12 cellular contexts compared by ENCODE assay signal in genomic region chr18:902179-902718, GRCh38. TPM values are rescaled to one million over a fixed set of nuclear protein-coding genes. Genes with fewer than 3 reads are reported as not detected.
DNase-seq lines count a peak whose midpoint lies in the region; ATAC-seq and TF ChIP-seq lines count a peak whose summit lies in the region.
"Had no signal": no experiment of that assay in that cellular context is flagged by ENCODE, and none has a peak within 500 bp of the region (broad histone marks: within the 10 kb centered on the region; RNA-seq: fewer than 3 reads in every experiment).

No MANE protein-coding gene starts in this region.

- DNase-seq in MCF 10A (ENCODE audit: unreplicated experiment) (no peak), mammary epithelial cell (no peak), NCI-H345 treated with DMSO at 0.1 percent for 48 hours (lab: John Stamatoyannopoulos, UW; ENCODE audit: unreplicated experiment) (peak; percentile 40), cardiac fibroblast (ENCODE audit: low read depth in 2 of 2) (peak; percentile 47 to 54), type B pancreatic cell (ENCODE audit: extremely low spot score, unreplicated experiment) (no peak), MV-4-11 (lab: John Stamatoyannopoulos, UW) (no peak)
- DNase-seq: activated T-cell treated with anti-CD3 and anti-CD28 coated beads, Interleukin-2, amount 50 U/mL, for 1 hour; T-helper 1 cell had no signal

- H2AFZ ChIP-seq in mammary epithelial cell (ENCODE audit: low read depth, low read length) = no peak overlapping the region

- WGBS in mammary epithelial cell (ENCODE audit: low coverage, missing lambda C conversion rate) = 54% methylated on average over 13 of the region's 13 CpGs

- H3K27me3 ChIP-seq in mammary epithelial cell (ENCODE audit: insufficient read depth, low read length) = peaks cover 37% of the 10 kb centered on the region

- no peaks in the 10 kb centered on the region for H3K36me3 ChIP-seq in mammary epithelial cell (ENCODE audit: insufficient read depth, low read length)

- intact Hi-C loops in MCF 10A (cut with micrococcal nuclease) (loop anchor here (1.0 kb wide), 1 partner anchor 59 kb away; no protein-coding TSS in a partner anchor), mammary epithelial cell (cut with micrococcal nuclease) (loop anchor here (1.0 to 10.0 kb wide), 2 partner anchors 59 to 163 kb away; no protein-coding TSS in a partner anchor)

- no peak for ATAC-seq in GM19455 (IDR thresholded peaks at IDR 0.05; ENCODE audit: unreplicated experiment)
- no peak for ATAC-seq in GM21367 (IDR thresholded peaks at IDR 0.05; ENCODE audit: unreplicated experiment)
- ATAC-seq: right cardiac atrium; stimulated activated effector memory CD8-positive, alpha-beta T cell treated with anti-CD3 and anti-CD28 coated beads, Interleukin-12 subunit alpha, Interleukin-12 subunit beta, amount 100 ng/mL, for 72 hours had no signal

- H3K4me1 Mint-ChIP-seq in MCF 10A (ENCODE audit: insufficient read depth, unreplicated experiment) (no peaks in the 10 kb centered on the region), type B pancreatic cell (ENCODE audit: unreplicated experiment) (no peaks in the 10 kb centered on the region)

- peak; percentile 32 for TF ChIP-seq CTCF in MCF 10A (IDR thresholded peaks at IDR 0.05; ENCODE audit: unreplicated experiment)
- no peak for TF ChIP-seq CTCF in mammary epithelial cell (conservative IDR thresholded peaks at IDR 0.05 in 1 of 2, IDR thresholded peaks at IDR 0.05 in 1 of 2; ENCODE audit: extremely low read depth in 1 of 2, insufficient read depth in 1 of 2, low read depth in 1 of 2, low read length in 2 of 2)
- TF ChIP-seq CTCF in cardiac fibroblast (IDR thresholded peaks at IDR 0.05; ENCODE audit: low read depth, low read length) = no peak
- TF ChIP-seq CTCF in type B pancreatic cell (conservative IDR thresholded peaks at IDR 0.05) = peak; percentile 52

- H3K79me2 ChIP-seq in mammary epithelial cell (ENCODE audit: insufficient read depth, low read length) = no peaks in the 10 kb centered on the region

- H3K4me3 Mint-ChIP-seq in MCF 10A (ENCODE audit: unreplicated experiment) = no peak overlapping the region
- H3K4me3 Mint-ChIP-seq in type B pancreatic cell = no peak overlapping the region
- H3K4me3 Mint-ChIP-seq: stimulated activated effector memory CD8-positive, alpha-beta T cell treated with anti-CD3 and anti-CD28 coated beads, Interleukin-12 subunit alpha, Interleukin-12 subunit beta, amount 100 ng/mL, for 72 hours had no signal

- H3K9me3 ChIP-seq in mammary epithelial cell (replicated peaks; ENCODE audit: insufficient read depth, low read length) = no peaks in the 10 kb centered on the region

- H3K9me3 Mint-ChIP-seq in MCF 10A (ENCODE audit: unreplicated experiment) = no peaks in the 10 kb centered on the region
- no peaks in the 10 kb centered on the region for H3K9me3 Mint-ChIP-seq in type B pancreatic cell

- H3K4me2 ChIP-seq in mammary epithelial cell (ENCODE audit: insufficient read depth, low read depth, low read length) = no peak overlapping the region

- H3K27ac Mint-ChIP-seq in MCF 10A (ENCODE audit: low read depth, unreplicated experiment) = no peak overlapping the region
- H3K27ac Mint-ChIP-seq in type B pancreatic cell = no peak overlapping the region
- H3K27ac Mint-ChIP-seq: stimulated activated effector memory CD8-positive, alpha-beta T cell treated with anti-CD3 and anti-CD28 coated beads, Interleukin-12 subunit alpha, Interleukin-12 subunit beta, amount 100 ng/mL, for 72 hours had no signal

- POLR2A ChIA-PET in MCF 10A (lab: Yijun Ruan, JAX) = interaction anchor here (0.8 kb wide), 1 partner anchor 11 kb away, joined by 3 read pairs; no protein-coding TSS in a partner anchor

- no TSS peak for BruUV-seq in MCF 10A (replicated peaks; lab: Mats Ljungman, UMichigan)
- no TSS peak for BruUV-seq in mammary epithelial cell (replicated peaks; lab: Mats Ljungman, UMichigan)

- H3K4me3 ChIP-seq in mammary epithelial cell (replicated peaks in 1 of 3; ENCODE audit: insufficient read depth in 1 of 3, low read depth in 2 of 3, low read length in 3 of 3) = no peak overlapping the region
- H3K4me3 ChIP-seq in cardiac fibroblast (replicated peaks in 1 of 2; ENCODE audit: low read depth in 2 of 2, low read length in 2 of 2) = no peak overlapping the region

- H3K36me3 Mint-ChIP-seq in MCF 10A (ENCODE audit: insufficient read depth, unreplicated experiment) = no peaks in the 10 kb centered on the region
- no peaks in the 10 kb centered on the region for H3K36me3 Mint-ChIP-seq in type B pancreatic cell
- H3K36me3 Mint-ChIP-seq: stimulated activated effector memory CD8-positive, alpha-beta T cell treated with anti-CD3 and anti-CD28 coated beads, Interleukin-12 subunit alpha, Interleukin-12 subunit beta, amount 100 ng/mL, for 72 hours had no signal

- no peak overlapping the region for H3K9ac ChIP-seq in mammary epithelial cell (ENCODE audit: insufficient read depth, low read length)

- H3K27ac ChIP-seq in mammary epithelial cell (ENCODE audit: insufficient read depth, low read depth, low read length) = no peak overlapping the region

- H3K4me1 ChIP-seq in mammary epithelial cell (ENCODE audit: insufficient read depth, low read length) = peaks cover 3% of the 10 kb centered on the region

- in situ Hi-C loops in mammary epithelial cell (cut with MboI; ENCODE audit: low sequenced_read_pairs in 2 of 2) = no loop called here

- CTCF ChIA-PET in MCF 10A (lab: Yijun Ruan, JAX) = interaction anchor here (0.6 to 1.8 kb wide), 10 partner anchors 13 to 1646 kb away, joined by 3 to 12 read pairs (median 4); no protein-coding TSS in a partner anchor
- CTCF ChIA-PET in mammary epithelial cell (lab: Charles Lee; ENCODE audit: low non-redundant PET) = interaction anchor here (0.9 kb wide), 1 partner anchor 1645 kb away, joined by 5 read pairs; no protein-coding TSS in a partner anchor

- H3K27me3 Mint-ChIP-seq in MCF 10A (ENCODE audit: insufficient read depth, unreplicated experiment) = peaks cover 47% of the 10 kb centered on the region
- peaks cover 89% of the 10 kb centered on the region for H3K27me3 Mint-ChIP-seq in type B pancreatic cell

- dilution Hi-C loops in mammary epithelial cell (cut with HindIII; ENCODE audit: low sequenced_read_pairs) = no loop called here

- no peaks in the 10 kb centered on the region for H4K20me1 ChIP-seq in mammary epithelial cell (ENCODE audit: insufficient read depth, low read length)

RNA-seq across cellular contexts. Expression of gene ADCYAP1, which starts 2.4 kb away (rescaled TPM):
- total RNA-seq in MCF 10A (2022) (not detected in 2 replicates), mammary epithelial cell (not detected), type B pancreatic cell (ENCODE audit: low replicate concordance) (0.34 and 1.2 TPM in 2 replicates)
- not detected for polyA plus RNA-seq in mammary epithelial cell
- polyA minus RNA-seq in mammary epithelial cell = not detected

Comparison
In these comparisons a context has a peak if more than half of its experiments do, and no peak if none do; other contexts are left out.
1. CTCF ChIP-seq: peak in MCF 10A (single experiment) and type B pancreatic cell (single experiment); none in mammary epithelial cell (0 of 2) and cardiac fibroblast (single experiment).
2. DNase-seq: peak in NCI-H345 treated with DMSO at 0.1 percent for 48 hours (single experiment) and cardiac fibroblast (2 of 2); none in MCF 10A (single experiment), mammary epithelial cell (single experiment), type B pancreatic cell (single experiment) and MV-4-11 (single experiment).